Comparison of ENCODE assay signal across 23 cellular contexts in genomic region chr21:16218682-16219343, GRCh38.
"Had no signal": no experiment of that assay in that cellular context is flagged by ENCODE, and none has a peak within 500 bp of the region (broad histone marks: within the 10 kb centered on the region; RNA-seq: fewer than 3 reads in every experiment).

No MANE protein-coding gene starts in this region.

- DNase-seq: IMR-90, Karpas-422, KG1, MG63, NCI-H1092, NCI-H1105 treated with DMSO at 0.1 percent for 48 hours, NCI-H1417 treated with DMSO at 0.1 percent for 48 hours, NCI-H146, NCI-H1694 treated with DMSO at 0.1 percent for 48 hours, NCI-H1930, NCI-H2081, NCI-H2107, NCI-H2227 treated with DMSO at 0.1 percent for 48 hours, NCI-H524 treated with DMSO at 0.1 percent for 48 hours, NCI-H69, NCI-H774, Right ventricle myocardium superior, RPMI8226, SK-N-SH, SW 1271, T-cell had no signal

- H3K4me3 ChIP-seq: MG63 had no signal

- H3K9me3 ChIP-seq: MG63, SK-N-SH had no signal

- FAIRE-seq: RCC 7860 had no signal

- H3K27me3 ChIP-seq: MG63 had no signal

- H3K4me2 ChIP-seq: SK-N-SH had no signal

- ATAC-seq: T-cell had no signal

- H3K9ac ChIP-seq: SK-N-SH had no signal

- H3K27ac ChIP-seq: HL-60 had no signal
